Comparison of ENCODE assay signal across 14 cellular contexts in genomic region chr6:16804007-16804303, GRCh38. TPM values are rescaled to one million over a fixed set of nuclear protein-coding genes. Genes with fewer than 3 reads are reported as not detected.
A peak's percentile ranks its signal among the peaks of the same experiment; 100 is the strongest.
DNase-seq lines count a peak whose midpoint lies in the region; TF ChIP-seq lines count a peak whose summit lies in the region.
"Had no signal": no experiment of that assay in that cellular context is flagged by ENCODE, and none has a peak within 500 bp of the region (broad histone marks: within the 10 kb centered on the region; RNA-seq: fewer than 3 reads in every experiment).

No MANE protein-coding gene starts in this region.

- H3K27me3 ChIP-seq in HUES48 (ENCODE audit: control insufficient read depth, insufficient read depth, low read length) (no peaks in the 10 kb centered on the region), ascending aorta (no peaks in the 10 kb centered on the region), hepatocyte (no peaks in the 10 kb centered on the region), smooth muscle cell (ENCODE audit: low read depth) (no peaks in the 10 kb centered on the region), tibial nerve (no peaks in the 10 kb centered on the region), trophoblast cell (ENCODE audit: insufficient read depth, low read length) (no peaks in the 10 kb centered on the region)

- H2AK5ac ChIP-seq in trophoblast cell (ENCODE audit: low read length), result no peak overlapping the region

- 53% methylated on average over 3 of the region's 3 CpGs for WGBS in hepatocyte (ENCODE audit: low lambda C conversion rate, missing lambda C conversion rate)
- 43% methylated on average over 3 of the region's 3 CpGs for WGBS in smooth muscle cell (ENCODE audit: low lambda C conversion rate)
- WGBS in tibial nerve, 2 donors, result 32% methylated on average over 3 of the region's 3 CpGs
- no CpG with 5 or more reads among the region's 3 CpGs for WGBS in trophoblast cell (ENCODE audit: extremely low coverage, insufficient coverage, insufficient read length)

- H2BK5ac ChIP-seq in trophoblast cell (ENCODE audit: low read depth, low read length, poor library complexity), result no peak overlapping the region

- no peaks in the 10 kb centered on the region for H3K79me1 ChIP-seq in trophoblast cell (ENCODE audit: low read length)

- H2AFZ ChIP-seq in hepatocyte (peak overlapping the region; percentile 18), smooth muscle cell (ENCODE audit: low read depth) (peak overlapping the region; percentile 34), trophoblast cell (ENCODE audit: insufficient read depth, low read length, poor library complexity) (no peak overlapping the region)

- H3F3A ChIP-seq in smooth muscle cell (ENCODE audit: low read depth), result no peaks in the 10 kb centered on the region

- peak overlapping the region; percentile 78 for H3K27ac ChIP-seq in HUES48 (ENCODE audit: low read depth, low read length)
- no peak overlapping the region for H3K27ac ChIP-seq in ascending aorta
- H3K27ac ChIP-seq in hepatocyte, result peak overlapping the region; percentile 28
- peak overlapping the region; percentile 17 for H3K27ac ChIP-seq in smooth muscle cell (ENCODE audit: low read depth)
- H3K27ac ChIP-seq in tibial nerve, result peak overlapping the region in 1 of 4 donors; percentile 32
- no peak overlapping the region for H3K27ac ChIP-seq in trophoblast cell (ENCODE audit: low read depth, low read length)

- H3K23ac ChIP-seq in trophoblast cell (ENCODE audit: low read length), result no peak overlapping the region

- peak overlapping the region; percentile 34; the same call in 1 of the 2 replicates for H3K4me3 ChIP-seq in HUES48 (ENCODE audit: low read depth, low read length)
- H3K4me3 ChIP-seq in ascending aorta, result peak overlapping the region; percentile 28 to 51
- no peak overlapping the region for H3K4me3 ChIP-seq in hepatocyte
- peak overlapping the region; percentile 0 for H3K4me3 ChIP-seq in smooth muscle cell
- H3K4me3 ChIP-seq in tibial nerve, result peak overlapping the region in 1 of 4 donors; percentile 34
- H3K4me3 ChIP-seq in trophoblast cell (ENCODE audit: low read depth, low read length), result no peak overlapping the region

- H3K36me3 ChIP-seq in HUES48 (ENCODE audit: control insufficient read depth, insufficient read depth, low read length), result no peaks in the 10 kb centered on the region
- no peaks in the 10 kb centered on the region for H3K36me3 ChIP-seq in ascending aorta
- no peaks in the 10 kb centered on the region for H3K36me3 ChIP-seq in hepatocyte (replicated peaks; ENCODE audit: insufficient read depth, low read depth)
- H3K36me3 ChIP-seq in smooth muscle cell (ENCODE audit: low read depth), result no peaks in the 10 kb centered on the region
- H3K36me3 ChIP-seq in tibial nerve, result no peaks in the 10 kb centered on the region
- H3K36me3 ChIP-seq in trophoblast cell (ENCODE audit: control insufficient read depth in 1 of 2, insufficient read depth in 2 of 2, low read length in 2 of 2), result no peaks in the 10 kb centered on the region

- TF ChIP-seq CTCF in ascending aorta (IDR thresholded peaks at IDR 0.05), result no peak
- no peak for TF ChIP-seq CTCF in hepatocyte (IDR thresholded peaks at IDR 0.05; ENCODE audit: poor library complexity)
- no peak for TF ChIP-seq CTCF in smooth muscle cell (IDR thresholded peaks at IDR 0.05; ENCODE audit: borderline replicate concordance, insufficient read depth, poor library complexity, severe bottlenecking)
- TF ChIP-seq CTCF in tibial nerve (IDR thresholded peaks at IDR 0.05), result no peak

- intact Hi-C loops in ascending aorta (cut with DNase I), result no loop called here

- H4K20me1 ChIP-seq in hepatocyte (ENCODE audit: insufficient read depth, poor library complexity, severe bottlenecking) (no peaks in the 10 kb centered on the region), smooth muscle cell (ENCODE audit: low read depth) (no peaks in the 10 kb centered on the region)

- no peak for TF ChIP-seq EP300 in tibial nerve (IDR thresholded peaks at IDR 0.05)

- no peak overlapping the region for H4K91ac ChIP-seq in trophoblast cell (ENCODE audit: low read depth, low read length)

- H3K9me2 ChIP-seq in hepatocyte (replicated peaks; ENCODE audit: insufficient read depth), result no peaks in the 10 kb centered on the region
- H3K9me2 ChIP-seq: SK-N-SH had no signal

- no peak overlapping the region for H4K8ac ChIP-seq in trophoblast cell (ENCODE audit: low read depth, low read length)

- H3K4ac ChIP-seq in trophoblast cell (ENCODE audit: low read depth, low read length), result no peak overlapping the region

- no peak overlapping the region for H4K12ac ChIP-seq in trophoblast cell (ENCODE audit: low read depth, low read length)

- H3K79me2 ChIP-seq in hepatocyte (no peaks in the 10 kb centered on the region), smooth muscle cell (ENCODE audit: low read depth) (no peaks in the 10 kb centered on the region), trophoblast cell (ENCODE audit: control insufficient read depth, insufficient read depth, low read length, poor library complexity) (no peaks in the 10 kb centered on the region)

- no peak overlapping the region for H3K18ac ChIP-seq in trophoblast cell (ENCODE audit: low read length)

- H2BK12ac ChIP-seq in trophoblast cell (ENCODE audit: low read length), result no peak overlapping the region

- H3K9me3 ChIP-seq in HUES48 (ENCODE audit: control insufficient read depth, insufficient read depth, low read length) (no peaks in the 10 kb centered on the region), ascending aorta (no peaks in the 10 kb centered on the region), hepatocyte (ENCODE audit: low read depth) (no peaks in the 10 kb centered on the region), smooth muscle cell (replicated peaks; ENCODE audit: low read depth) (no peaks in the 10 kb centered on the region), tibial nerve (no peaks in the 10 kb centered on the region), trophoblast cell (ENCODE audit: insufficient read depth, low read depth, low read length) (no peaks in the 10 kb centered on the region)
- H3K9me3 ChIP-seq: SK-N-SH had no signal

- H3K14ac ChIP-seq in trophoblast cell (ENCODE audit: low read length), result no peak overlapping the region

- TF ChIP-seq POLR2A in tibial nerve (IDR thresholded peaks at IDR 0.05), result no peak

- H3K9ac ChIP-seq in HUES48 (ENCODE audit: low read depth, low read length), result peak overlapping the region; percentile 28; the same call in 1 of the 2 replicates
- H3K9ac ChIP-seq in smooth muscle cell (ENCODE audit: low read depth), result no peak overlapping the region
- H3K9ac ChIP-seq in trophoblast cell (ENCODE audit: low read length), result no peak overlapping the region
- H3K9ac ChIP-seq: SK-N-SH had no signal

- H3K4me2 ChIP-seq in hepatocyte (peak overlapping the region; percentile 72), smooth muscle cell (peak overlapping the region; percentile 19), trophoblast cell (ENCODE audit: low read length) (no peak overlapping the region)
- H3K4me2 ChIP-seq: SK-N-SH had no signal

- DNase-seq in ascending aorta (ENCODE audit: low spot score in 2 of 2), result no peak
- no peak for DNase-seq in hepatocyte (ENCODE audit: low spot score)
- no peak for DNase-seq in smooth muscle cell (lab: John Stamatoyannopoulos, UW; ENCODE audit: unreplicated experiment)
- DNase-seq in Ammon's horn (ENCODE audit: low spot score), result no peak
- no peak for DNase-seq in tibial nerve (ENCODE audit: low spot score in 2 of 2)
- DNase-seq in trophoblast cell, result no peak
- DNase-seq: activated CD8-positive, alpha-beta T cell treated with anti-CD3 and anti-CD28 coated beads, Interleukin-2, amount 10 ng/mL, durations not matched to agents 7 days and 5 days; activated gamma-delta T cell treated with Interleukin-2 at 50 U/mL for 16 hours; CD4-positive, CD25-positive, alpha-beta regulatory T cell; Kasumi-1; SK-N-SH; stimulated activated CD4-positive, alpha-beta T cell treated with anti-CD3 and anti-CD28 coated beads, Interleukin-2, amount 100 ng/mL, for 48 hours had no signal

- no peak overlapping the region for H2BK120ac ChIP-seq in trophoblast cell (ENCODE audit: insufficient read depth, low read length, poor library complexity)

- peaks cover 36% of the 10 kb centered on the region for H3K4me1 ChIP-seq in HUES48 (ENCODE audit: control insufficient read depth, insufficient read depth, low read length)
- peaks cover 0 to 9% of the 10 kb centered on the region in 2 donors for H3K4me1 ChIP-seq in ascending aorta
- H3K4me1 ChIP-seq in hepatocyte (ENCODE audit: insufficient read depth), result peaks cover 28% of the 10 kb centered on the region
- H3K4me1 ChIP-seq in smooth muscle cell (ENCODE audit: low read depth), result no peaks in the 10 kb centered on the region
- peaks cover 0 to 37% (median 2%) of the 10 kb centered on the region in 4 donors for H3K4me1 ChIP-seq in tibial nerve
- H3K4me1 ChIP-seq in trophoblast cell (ENCODE audit: control insufficient read depth in 1 of 2, insufficient read depth in 2 of 2, low read length in 2 of 2), result no peaks in the 10 kb centered on the region

RNA-seq across cellular contexts. Expression of gene ATXN1, which starts 42.7 kb away (rescaled TPM):
- total RNA-seq in ascending aorta, result 68.3 TPM
- total RNA-seq in hepatocyte, result 28.7 and 32.6 TPM in 2 replicates
- 14.7 and 16.3 TPM in 2 replicates for polyA plus RNA-seq in hepatocyte
- total RNA-seq in smooth muscle cell, result 40.6 and 45.8 TPM in 2 replicates
- 17.9 and 22.8 TPM in 2 replicates for polyA plus RNA-seq in smooth muscle cell
- total RNA-seq in tibial nerve, result 10 to 100 TPM; 24.9 to 48.0 (median 36.8) TPM
- 10.5 and 11.1 TPM in 2 replicates for polyA plus RNA-seq in trophoblast cell (2013)
- total RNA-seq: OCI-LY7 had no signal

Comparison
In these comparisons a context has a peak if more than half of its experiments do, and no peak if none do; other contexts are left out.
1. H3K27ac ChIP-seq: peak in HUES48 (single experiment), hepatocyte (single experiment) and smooth muscle cell (single experiment); none in ascending aorta (0 of 2) and trophoblast cell (single experiment).
2. H3K4me3 ChIP-seq: peak in HUES48 (single experiment), ascending aorta (2 of 2) and smooth muscle cell (single experiment); none in hepatocyte (single experiment) and trophoblast cell (single experiment).